7 cellular contexts compared by ENCODE assay signal in genomic region chr9:32579706-32580331, GRCh38. TPM values are rescaled to one million over a fixed set of nuclear protein-coding genes. Genes with fewer than 3 reads are reported as not detected.
DNase-seq lines count a peak whose midpoint lies in the region; FAIRE-seq and TF ChIP-seq lines count a peak whose summit lies in the region.

No MANE protein-coding gene starts in this region.

- H3K27me3 ChIP-seq in SJCRH30, result no peaks in the 10 kb centered on the region

- intact Hi-C loops in posterior vena cava (cut with DNase I), result loop anchor here (2.0 kb wide), 1 partner anchor 201 kb away; no protein-coding TSS in a partner anchor

- no peaks in the 10 kb centered on the region for H3K9me3 ChIP-seq in SJCRH30 (replicated peaks)

- no peaks in the 10 kb centered on the region for H3K4me1 ChIP-seq in SJCRH30

- DNase-seq in GM12892 (ENCODE audit: insufficient read length) (no peak), KBM-7 (peak; percentile 63), SJCRH30 (peak; percentile 33 to 74), globus pallidus (ENCODE audit: low spot score) (peak; percentile 43), posterior vena cava (ENCODE audit: low spot score) (peak; percentile 88), urothelium cell line (ENCODE audit: low spot score) (peak; percentile 47)
- peak; percentile 33 to 76 (median 68) for DNase-seq in activated naive CD4-positive, alpha-beta T cell (lab: John Stamatoyannopoulos, UW)

- no peak for TF ChIP-seq POLR2A in GM12892 (IDR thresholded peaks at IDR 0.05; ENCODE audit: low read depth, low read length)

- no peak overlapping the region for H3K4me3 ChIP-seq in SJCRH30

- H3K27ac ChIP-seq in SJCRH30, result no peak overlapping the region

- in situ Hi-C loops in KBM-7 (cut with MboI; ENCODE audit: low pct_unique_long_range_greater_than_20kb, low sequenced_read_pairs), result loop anchor here (10.0 to 25.0 kb wide), 2 partner anchors 195 to 382 kb away; partner anchors contain the start of gene ACO1

- FAIRE-seq in GM12892 (lab: Jason Lieb, UNC) (peak; percentile 78), urothelium cell line (lab: Jason Lieb, UNC) (no peak)

- H3K36me3 ChIP-seq in SJCRH30, result no peaks in the 10 kb centered on the region

RNA-seq across cellular contexts. Expression of gene NDUFB6, which starts 6.9 kb away (rescaled TPM):
- polyA plus RNA-seq in GM12892 (2012; ENCODE audit: missing spikeins), result 60.2 TPM
- total RNA-seq in SJCRH30 (2014; rRNA removed; shearing (Covaris generic)), result 73.1 and 75.1 TPM in 2 replicates
- 10 to 100 TPM; 43.4 to 51.8 TPM for total RNA-seq in posterior vena cava

RNA-seq across cellular contexts. Expression of gene TOPORS, which starts 27.4 kb away (rescaled TPM):
- 12.2 TPM for polyA plus RNA-seq in GM12892 (2012; ENCODE audit: missing spikeins)
- total RNA-seq in SJCRH30 (2014; rRNA removed; shearing (Covaris generic)), result 29.1 and 32.1 TPM in 2 replicates
- 10 to 100 TPM; 11.6 to 14.1 TPM for total RNA-seq in posterior vena cava

RNA-seq across cellular contexts. Expression of gene SMIM27, which starts 27.7 kb away (rescaled TPM):
- 29.5 TPM for polyA plus RNA-seq in GM12892 (2012; ENCODE audit: missing spikeins)
- 2.2 and 3.1 TPM in 2 replicates for total RNA-seq in SJCRH30 (2014; rRNA removed; shearing (Covaris generic))
- total RNA-seq in posterior vena cava, result 10 to 100 TPM in 1 of 2 donors, 1 to 10 TPM in 1; 9.6 to 10.7 TPM

RNA-seq across cellular contexts. Expression of gene RIGI, which starts 53.8 kb away (rescaled TPM):
- 6.3 TPM for polyA plus RNA-seq in GM12892 (2012; ENCODE audit: missing spikeins)
- total RNA-seq in SJCRH30 (2014; rRNA removed; shearing (Covaris generic)), result 4.2 and 4.4 TPM in 2 replicates
- total RNA-seq in posterior vena cava, result 10 to 100 TPM in 1 of 2 donors, 1 to 10 TPM in 1; 7.7 to 12.7 TPM

RNA-seq across cellular contexts. Expression of gene TAF1L, which starts 55.6 kb away (rescaled TPM):
- not detected for polyA plus RNA-seq in GM12892 (2012; ENCODE audit: missing spikeins)
- total RNA-seq in SJCRH30 (2014; rRNA removed; shearing (Covaris generic)), result 0.02 TPM in 1 of 2 replicates, not detected in the other
- total RNA-seq in posterior vena cava, result under 1 TPM in 1 of 2 donors, not detected in 1; 0.05 TPM
